10 cellular contexts compared by ENCODE assay signal in genomic region chr6:24671077-24671476, GRCh38. TPM values are rescaled to one million over a fixed set of nuclear protein-coding genes. Genes with fewer than 3 reads are reported as not detected.
DNase-seq lines count a peak whose midpoint lies in the region; ATAC-seq, FAIRE-seq and TF ChIP-seq lines count a peak whose summit lies in the region.
"Not testable (repeated sequence)": the region's sequence is repeated elsewhere in the genome, so short reads cannot be mapped to it uniquely, and the experiment has no call there.
"Had no signal": no experiment of that assay in that cellular context is flagged by ENCODE, and none has a peak within 500 bp of the region (broad histone marks: within the 10 kb centered on the region; RNA-seq: fewer than 3 reads in every experiment).

No MANE protein-coding gene starts in this region.

- CTCF ChIA-PET in HEK293 (lab: Yijun Ruan, JAX): interaction anchor here (1.0 kb wide), 1 partner anchor 241 kb away, joined by 3 read pairs; no protein-coding TSS in a partner anchor
- CTCF ChIA-PET in K562 (lab: Yijun Ruan, JAX; ENCODE audit: low intra/inter-chr PET ratio): not testable (repeated sequence)

- H3K4me3 ChIP-seq in HEK293 (ENCODE audit: low read depth, low read length); K562: not testable (repeated sequence)
- H3K4me3 ChIP-seq in endodermal cell (ENCODE audit: low read length): peak overlapping the region; percentile 67

- DNase-seq in K562 (ENCODE audit: extremely low read depth in 1 of 4, low spot score in 3 of 4); endodermal cell; neural crest cell (ENCODE audit: low read depth, low spot score): not testable (repeated sequence)

- H2AFZ ChIP-seq in K562 (ENCODE audit: low read depth, low read length): not testable (repeated sequence)

- not testable (repeated sequence) for H3K9me3 Mint-ChIP-seq in IgD-negative memory B cell
- H3K9me3 Mint-ChIP-seq in endodermal cell (peaks cover 82% of the 10 kb centered on the region), neural crest cell (peaks cover 14% of the 10 kb centered on the region)

- in situ Hi-C loops in K562 (cut with MboI): not testable (repeated sequence)

- not testable (repeated sequence) for BruUV-seq in K562 (replicated peaks; lab: Mats Ljungman, UMichigan)

- TF ChIP-seq EP300 in K562 (IDR thresholded peaks at IDR 0.05; ENCODE audit: low read length): not testable (repeated sequence)

- H3K27ac ChIP-seq in HEK293 (ENCODE audit: extremely low read depth, low read depth, low read length); K562 (ENCODE audit: extremely low read depth, low read depth, low read length); endodermal cell (ENCODE audit: low read depth, low read length): not testable (repeated sequence)

- not testable (repeated sequence) for H4K20me1 ChIP-seq in K562 (replicated peaks; ENCODE audit: control insufficient read depth, insufficient read depth, low read length)

- not testable (repeated sequence) for H3K9me1 ChIP-seq in K562 (ENCODE audit: control insufficient read depth, insufficient read depth, low read length)

- H3K27me3 Mint-ChIP-seq in IgD-negative memory B cell; endodermal cell (ENCODE audit: insufficient read depth); neural crest cell (ENCODE audit: low read depth): not testable (repeated sequence)

- TF ChIP-seq CTCF in HEK293 (tag by site-specific recombination; IDR thresholded peaks at IDR 0.05); K562 (IDR thresholded peaks at IDR 0.05 in 2 of 3, conservative IDR thresholded peaks at IDR 0.05 in 1 of 3; ENCODE audit: insufficient read depth in 2 of 3, low read depth in 1 of 3, low read length in 3 of 3); endodermal cell (conservative IDR thresholded peaks at IDR 0.05); neural crest cell (conservative IDR thresholded peaks at IDR 0.05): not testable (repeated sequence)

- not testable (repeated sequence) for H3K9ac ChIP-seq in K562 (ENCODE audit: insufficient read depth in 1 of 2, low read depth in 2 of 2, low read length in 2 of 2); endodermal cell (ENCODE audit: extremely low read depth, low read length, poor library complexity, severe bottlenecking)

- not testable (repeated sequence) for H3K4me2 ChIP-seq in K562 (ENCODE audit: insufficient read depth, low read length)

- H3K27me3 ChIP-seq in K562 (ENCODE audit: control insufficient read depth in 2 of 2, insufficient read depth in 2 of 2, low read length in 2 of 2); endodermal cell (ENCODE audit: control insufficient read depth, insufficient read depth, low read length, poor library complexity, severe bottlenecking): not testable (repeated sequence)

- not testable (repeated sequence) for H3K36me3 ChIP-seq in HEK293 (ENCODE audit: control insufficient read depth in 2 of 2, insufficient read depth in 1 of 2, low read length in 2 of 2); K562 (ENCODE audit: control insufficient read depth, insufficient read depth, low read length); endodermal cell (ENCODE audit: control insufficient read depth, insufficient read depth, low read length)

- WGBS in K562 (ENCODE audit: insufficient coverage, low coverage, missing lambda C conversion rate): 72% methylated on average over 4 of the region's 4 CpGs
- 91 to 100% methylated on average over 1 to 3 of the region's 4 CpGs for WGBS in endodermal cell (ENCODE audit: insufficient coverage in 1 of 2, insufficient read length in 1 of 2), 2 experiments

- POLR2A ChIA-PET in HEK293 (lab: Yijun Ruan, JAX): interaction anchor here (0.7 kb wide), 1 partner anchor 14 kb away, joined by 4 read pairs; no protein-coding TSS in a partner anchor
- POLR2A ChIA-PET in K562 (lab: Yijun Ruan, JAX): not testable (repeated sequence)

- not testable (repeated sequence) for ATAC-seq in K562

- peaks cover 9 to 19% (median 13%) of the 10 kb centered on the region in 3 donors for H3K4me1 Mint-ChIP-seq in IgD-negative memory B cell
- H3K4me1 Mint-ChIP-seq in endodermal cell: not testable (repeated sequence)
- H3K4me1 Mint-ChIP-seq in neural crest cell: peaks cover 11% of the 10 kb centered on the region

- H3K79me2 ChIP-seq in K562 (ENCODE audit: control insufficient read depth, insufficient read depth, low read length): peaks cover 31% of the 10 kb centered on the region

- peak overlapping the region in 2 of 3 donors; percentile 25 to 31 for H3K27ac Mint-ChIP-seq in IgD-negative memory B cell
- not testable (repeated sequence) for H3K27ac Mint-ChIP-seq in endodermal cell; neural crest cell (ENCODE audit: unreplicated experiment)

- H3K9me3 ChIP-seq in HEK293 (ENCODE audit: control insufficient read depth, insufficient read depth, low read depth, low read length); K562 (replicated peaks; ENCODE audit: control insufficient read depth, insufficient read depth, low read depth, low read length): not testable (repeated sequence)
- H3K9me3 ChIP-seq in endodermal cell (ENCODE audit: control insufficient read depth, low read length): peaks cover 71% of the 10 kb centered on the region

- not testable (repeated sequence) for FAIRE-seq in K562 (lab: Jason Lieb, UNC)

- H3K4me1 ChIP-seq in HEK293 (ENCODE audit: control insufficient read depth, insufficient read depth, low read length); K562 (replicated peaks in 1 of 2; ENCODE audit: control insufficient read depth in 2 of 2, insufficient read depth in 2 of 2, low read length in 2 of 2); endodermal cell (ENCODE audit: control insufficient read depth, insufficient read depth, low read length): not testable (repeated sequence)

- H3K36me3 Mint-ChIP-seq in IgD-negative memory B cell (peaks cover 14% of the 10 kb centered on the region), endodermal cell (ENCODE audit: low read depth) (peaks cover 56% of the 10 kb centered on the region), neural crest cell (ENCODE audit: low read depth) (peaks cover 47% of the 10 kb centered on the region)

- intact Hi-C loops in K562 (cut with micrococcal nuclease): not testable (repeated sequence)

- TF ChIP-seq RAD21 in K562 (CRISPR knock-in tag; conservative IDR thresholded peaks at IDR 0.05 in 1 of 2, IDR thresholded peaks at IDR 0.05 in 1 of 2): not testable (repeated sequence)

- not testable (repeated sequence) for TF ChIP-seq POLR2A in K562 (conservative IDR thresholded peaks at IDR 0.05)

- peak overlapping the region in 2 of 4 donors; percentile 9 to 27 for H3K4me3 Mint-ChIP-seq in IgD-negative memory B cell
- not testable (repeated sequence) for H3K4me3 Mint-ChIP-seq in endodermal cell
- H3K4me3 Mint-ChIP-seq in neural crest cell: peak overlapping the region; percentile 31

RNA-seq across cellular contexts. Expression of gene ACOT13, which starts 4.2 kb away (rescaled TPM):
- polyA plus RNA-seq in IgD-negative memory B cell (15.0 TPM), K562 (2011; rRNA removed) (99.7 and 129 TPM in 2 replicates), K562 (2014; fragmentation: Illumina TruSeq; extraction: Trizol) (72.2 and 82.8 TPM in 2 replicates), K562 (2014; fragmentation: Nextera tagmentation; extraction: Ambion mirVana) (100 to 1,000 TPM; 106 to 127 TPM), K562 (2014; rRNA removed) (37.6 and 40.4 TPM in 2 replicates)
- 4.4 and 16.0 TPM in 2 replicates for total RNA-seq in K562 (2011; cell fraction: chromatin; rRNA removed; ENCODE audit: low replicate concordance)
- total RNA-seq in K562 (2011; cell fraction: nucleolus; rRNA removed): 4.3 TPM in 2 replicates
- 6.1 and 11.8 TPM in 2 replicates for total RNA-seq in K562 (2011; cell fraction: nucleoplasm; rRNA removed)
- total RNA-seq in K562 (2014; rRNA removed) (14.1 and 20.9 TPM in 2 replicates), K562 (2014; rRNA removed; fragmentation: Illumina TruSeq; extraction: Trizol) (65.7 and 75.7 TPM in 2 replicates), K562 (2015; rRNA removed; fragmentation: Illumina TruSeq; extraction: Trizol) (46.3 and 49.2 TPM in 2 replicates), K562 (2021) (57.9 and 58.1 TPM in 2 replicates), endodermal cell (10 to 100 TPM; 36.2 to 43.1 TPM), neural crest cell (27.4 and 30.3 TPM in 2 replicates)
- polyA plus RNA-seq in K562 (2011; cell fraction: cytosol; rRNA removed): 24.7 and 40.8 TPM in 2 replicates
- 11.4 and 19.8 TPM in 2 replicates for polyA plus RNA-seq in K562 (2011; cell fraction: nucleus; rRNA removed)
- 54.7 and 56.0 TPM in 2 replicates for polyA plus RNA-seq in K562 (2012)
- 48.9 and 54.5 TPM in 2 replicates for polyA minus RNA-seq in K562 (2011; rRNA and poly(A)+ RNA removed)
- 13.7 and 18.1 TPM in 2 replicates for polyA minus RNA-seq in K562 (2011; cell fraction: cytosol; rRNA and poly(A)+ RNA removed)
- 3.6 and 6.2 TPM in 2 replicates for polyA minus RNA-seq in K562 (2011; cell fraction: nucleus; rRNA and poly(A)+ RNA removed)
- 39.2 TPM for polyA plus RNA-seq in endodermal cell (2013, experiment 1 of 2)
- polyA plus RNA-seq in endodermal cell (2013, experiment 2 of 2): 34.8 TPM

RNA-seq across cellular contexts. Expression of gene TDP2, which starts 4.4 kb away (rescaled TPM):
- polyA plus RNA-seq in IgD-negative memory B cell (38.3 TPM), K562 (2011; rRNA removed) (41.3 and 60.1 TPM in 2 replicates), K562 (2014; fragmentation: Illumina TruSeq; extraction: Trizol) (53.6 and 56.8 TPM in 2 replicates), K562 (2014; fragmentation: Nextera tagmentation; extraction: Ambion mirVana) (10 to 100 TPM; 27.7 to 28.7 TPM), K562 (2014; rRNA removed) (53.0 and 56.5 TPM in 2 replicates)
- total RNA-seq in K562 (2011; cell fraction: chromatin; rRNA removed; ENCODE audit: low replicate concordance): 36.5 and 52.5 TPM in 2 replicates
- total RNA-seq in K562 (2011; cell fraction: nucleolus; rRNA removed): 30.2 and 34.3 TPM in 2 replicates
- total RNA-seq in K562 (2011; cell fraction: nucleoplasm; rRNA removed): 41.6 and 42.5 TPM in 2 replicates
- total RNA-seq in K562 (2014; rRNA removed) (29.0 and 46.5 TPM in 2 replicates), K562 (2014; rRNA removed; fragmentation: Illumina TruSeq; extraction: Trizol) (31.8 and 32.9 TPM in 2 replicates), K562 (2015; rRNA removed; fragmentation: Illumina TruSeq; extraction: Trizol) (27.3 and 28.6 TPM in 2 replicates), K562 (2021) (37.9 and 38.2 TPM in 2 replicates), endodermal cell (10 to 100 TPM; 53.0 to 54.2 TPM), neural crest cell (44.6 and 44.9 TPM in 2 replicates)
- polyA plus RNA-seq in K562 (2011; cell fraction: cytosol; rRNA removed): 10.1 and 18.1 TPM in 2 replicates
- polyA plus RNA-seq in K562 (2011; cell fraction: nucleus; rRNA removed): 28.7 and 29.2 TPM in 2 replicates
- 43.5 and 47.6 TPM in 2 replicates for polyA plus RNA-seq in K562 (2012)
- polyA minus RNA-seq in K562 (2011; rRNA and poly(A)+ RNA removed): 29.1 and 37.8 TPM in 2 replicates
- 12.4 and 13.6 TPM in 2 replicates for polyA minus RNA-seq in K562 (2011; cell fraction: cytosol; rRNA and poly(A)+ RNA removed)
- 31.9 and 71.3 TPM in 2 replicates for polyA minus RNA-seq in K562 (2011; cell fraction: nucleus; rRNA and poly(A)+ RNA removed)
- 38.6 TPM for polyA plus RNA-seq in endodermal cell (2013, experiment 1 of 2)
- polyA plus RNA-seq in endodermal cell (2013, experiment 2 of 2): 38.2 TPM

RNA-seq across cellular contexts. Expression of gene KIAA0319, which starts 25.1 kb away (rescaled TPM):
- polyA plus RNA-seq in IgD-negative memory B cell (1.0 TPM), K562 (2011; rRNA removed) (not detected in 2 replicates), K562 (2014; fragmentation: Illumina TruSeq; extraction: Trizol) (0.01 TPM in 1 of 2 replicates, not detected in the other), K562 (2014; fragmentation: Nextera tagmentation; extraction: Ambion mirVana) (not detected), K562 (2014; rRNA removed) (0.03 TPM in 1 of 2 replicates, not detected in the other)
- not detected in 2 replicates for total RNA-seq in K562 (2011; cell fraction: chromatin; rRNA removed; ENCODE audit: low replicate concordance)
- total RNA-seq in K562 (2011; cell fraction: nucleolus; rRNA removed): not detected in 2 replicates
- not detected in 2 replicates for total RNA-seq in K562 (2011; cell fraction: nucleoplasm; rRNA removed)
- total RNA-seq in K562 (2014; rRNA removed) (not detected in 2 replicates), K562 (2014; rRNA removed; fragmentation: Illumina TruSeq; extraction: Trizol) (not detected in 2 replicates), K562 (2015; rRNA removed; fragmentation: Illumina TruSeq; extraction: Trizol) (not detected in 2 replicates), K562 (2021) (not detected in 2 replicates), endodermal cell (under 1 TPM; 0.48 to 0.75 TPM), neural crest cell (0.39 and 0.42 TPM in 2 replicates)
- not detected in 2 replicates for polyA plus RNA-seq in K562 (2011; cell fraction: cytosol; rRNA removed)
- not detected in 2 replicates for polyA plus RNA-seq in K562 (2011; cell fraction: nucleus; rRNA removed)
- polyA plus RNA-seq in K562 (2012): 0.01 TPM in 2 replicates
- polyA minus RNA-seq in K562 (2011; rRNA and poly(A)+ RNA removed): not detected in 2 replicates
- polyA minus RNA-seq in K562 (2011; cell fraction: cytosol; rRNA and poly(A)+ RNA removed): not detected in 2 replicates
- not detected in 2 replicates for polyA minus RNA-seq in K562 (2011; cell fraction: nucleus; rRNA and poly(A)+ RNA removed)
- polyA plus RNA-seq in endodermal cell (2013, experiment 1 of 2): 0.28 TPM
- 0.25 TPM for polyA plus RNA-seq in endodermal cell (2013, experiment 2 of 2)
- total RNA-seq: CD4-positive, alpha-beta T cell; CD4-positive, CD25-positive, alpha-beta regulatory T cell; CD8-positive, alpha-beta T cell had no signal
- polyA plus RNA-seq: CD14-positive monocyte; CD8-positive, alpha-beta memory T cell had no signal

RNA-seq across cellular contexts. Expression of gene C6orf62, which starts 47.9 kb away (rescaled TPM):
- polyA plus RNA-seq in IgD-negative memory B cell (102 TPM), K562 (2011; rRNA removed) (76.7 and 105 TPM in 2 replicates), K562 (2014; fragmentation: Illumina TruSeq; extraction: Trizol) (86.2 and 111 TPM in 2 replicates), K562 (2014; fragmentation: Nextera tagmentation; extraction: Ambion mirVana) (100 to 1,000 TPM; 355 to 579 TPM), K562 (2014; rRNA removed) (56.8 and 65.6 TPM in 2 replicates)
- 43.5 and 83.8 TPM in 2 replicates for total RNA-seq in K562 (2011; cell fraction: chromatin; rRNA removed; ENCODE audit: low replicate concordance)
- 36.7 and 38.0 TPM in 2 replicates for total RNA-seq in K562 (2011; cell fraction: nucleolus; rRNA removed)
- 66.0 and 93.1 TPM in 2 replicates for total RNA-seq in K562 (2011; cell fraction: nucleoplasm; rRNA removed)
- total RNA-seq in K562 (2014; rRNA removed) (48.5 and 52.9 TPM in 2 replicates), K562 (2014; rRNA removed; fragmentation: Illumina TruSeq; extraction: Trizol) (110 and 124 TPM in 2 replicates), K562 (2015; rRNA removed; fragmentation: Illumina TruSeq; extraction: Trizol) (111 and 113 TPM in 2 replicates), K562 (2021) (113 and 117 TPM in 2 replicates), endodermal cell (100 to 1,000 TPM; 106 to 120 TPM), neural crest cell (85.0 and 85.3 TPM in 2 replicates)
- 37.7 and 38.4 TPM in 2 replicates for polyA plus RNA-seq in K562 (2011; cell fraction: cytosol; rRNA removed)
- 55.2 and 65.3 TPM in 2 replicates for polyA plus RNA-seq in K562 (2011; cell fraction: nucleus; rRNA removed)
- polyA plus RNA-seq in K562 (2012): 55.2 and 66.1 TPM in 2 replicates
- polyA minus RNA-seq in K562 (2011; rRNA and poly(A)+ RNA removed): 117 and 150 TPM in 2 replicates
- polyA minus RNA-seq in K562 (2011; cell fraction: cytosol; rRNA and poly(A)+ RNA removed): 41.9 and 92.5 TPM in 2 replicates
- polyA minus RNA-seq in K562 (2011; cell fraction: nucleus; rRNA and poly(A)+ RNA removed): 37.2 and 54.4 TPM in 2 replicates
- 83.3 TPM for polyA plus RNA-seq in endodermal cell (2013, experiment 1 of 2)
- 74.9 TPM for polyA plus RNA-seq in endodermal cell (2013, experiment 2 of 2)
